10 cellular contexts compared by ENCODE assay signal in the genomic region with DNA sequence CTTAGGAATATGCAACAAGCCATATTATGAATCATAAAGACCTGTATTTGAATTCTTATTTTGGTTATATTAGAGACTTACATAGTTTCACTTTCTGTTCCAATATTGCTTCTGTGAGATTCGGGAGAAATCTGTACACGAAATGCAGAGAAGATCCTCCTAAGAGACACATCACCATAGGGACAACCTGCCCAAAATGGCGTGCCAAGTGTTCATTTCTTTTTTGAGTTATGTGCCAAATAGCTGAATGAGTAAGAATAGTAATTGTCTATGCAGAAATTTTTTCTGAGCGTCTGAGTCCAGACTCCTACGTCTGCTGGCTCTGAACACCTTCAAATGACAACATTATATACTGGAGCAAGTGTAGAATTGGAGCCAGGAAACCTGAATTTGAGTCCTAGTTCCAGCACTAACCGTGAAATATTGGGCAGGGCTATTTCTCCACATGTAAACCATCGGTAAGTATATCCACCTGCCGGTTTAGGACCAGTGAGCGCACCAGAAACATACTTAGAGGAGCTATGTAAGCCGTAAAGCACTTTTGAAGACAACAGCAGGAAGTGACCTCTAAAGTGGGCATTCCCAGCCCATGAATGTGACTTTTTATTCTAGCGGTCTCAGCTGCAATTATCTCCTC.
DNase-seq lines count a peak whose midpoint lies in the region; ATAC-seq, FAIRE-seq and TF ChIP-seq lines count a peak whose summit lies in the region.
"Had no signal": no experiment of that assay in that cellular context is flagged by ENCODE, and none has a peak within 500 bp of the region (broad histone marks: within the 10 kb centered on the region; RNA-seq: fewer than 3 reads in every experiment).

No MANE protein-coding gene starts in this region.

- DNase-seq in CD1c-positive myeloid dendritic cell (ENCODE audit: extremely low spot score) (peak; percentile 15), OCI-M1 (lab: John Stamatoyannopoulos, UW) (peak; percentile 44), epithelial cell of proximal tubule (ENCODE audit: low read depth) (no peak), HTR-8/SVneo (ENCODE audit: insufficient read length, low spot score) (no peak), glutamatergic neuron (no peak)
- DNase-seq: NCI-H1436 treated with DMSO at 0.1 percent for 48 hours had no signal

- no peaks in the 10 kb centered on the region for H3K36me3 Mint-ChIP-seq in glutamatergic neuron (ENCODE audit: unreplicated experiment)
- H3K36me3 Mint-ChIP-seq: activated naive CD4-positive, alpha-beta T cell treated with anti-CD3 and anti-CD28 coated beads, Interleukin-2, amount 50 U/mL, for 72 hours had no signal

- no peaks in the 10 kb centered on the region for H3K9me3 Mint-ChIP-seq in glutamatergic neuron (ENCODE audit: unreplicated experiment)
- H3K9me3 Mint-ChIP-seq: activated naive CD4-positive, alpha-beta T cell treated with anti-CD3 and anti-CD28 coated beads, Interleukin-2, amount 50 U/mL, for 72 hours had no signal

- peak overlapping the region; percentile 26 for H3K4me2 ChIP-seq in parathyroid adenoma (ENCODE audit: low read length)

- peaks cover 7% of the 10 kb centered on the region for H3K4me1 Mint-ChIP-seq in glutamatergic neuron (ENCODE audit: low read depth, unreplicated experiment)

- H3K27me3 ChIP-seq in parathyroid adenoma (ENCODE audit: control insufficient read depth, insufficient read depth, low read length) = no peaks in the 10 kb centered on the region

- H3K27ac Mint-ChIP-seq in glutamatergic neuron (ENCODE audit: unreplicated experiment) = no peak overlapping the region

- no peaks in the 10 kb centered on the region for H3K27me3 Mint-ChIP-seq in glutamatergic neuron (ENCODE audit: unreplicated experiment)

- H2AFZ ChIP-seq in parathyroid adenoma = peak overlapping the region; percentile 11

- H3K9ac ChIP-seq in parathyroid adenoma = no peak overlapping the region

- H3K4me1 ChIP-seq in parathyroid adenoma = no peaks in the 10 kb centered on the region

- H3K27ac ChIP-seq in parathyroid adenoma = no peak overlapping the region

- FAIRE-seq in HTR-8/SVneo (lab: Jason Lieb, UNC) = no peak

- TF ChIP-seq CTCF in epithelial cell of proximal tubule (conservative IDR thresholded peaks at IDR 0.05; ENCODE audit: low read depth, low read length) = no peak
- no peak for TF ChIP-seq CTCF in parathyroid adenoma (IDR thresholded peaks at IDR 0.05)
- no peak for TF ChIP-seq CTCF in glutamatergic neuron (IDR thresholded peaks at IDR 0.05; ENCODE audit: partially characterized antibody, unreplicated experiment)

- no peaks in the 10 kb centered on the region for H3K9me3 ChIP-seq in parathyroid adenoma (ENCODE audit: control insufficient read depth, low read length)

- no peak overlapping the region for H3K4me3 Mint-ChIP-seq in glutamatergic neuron (ENCODE audit: unreplicated experiment)

- H3K4me3 ChIP-seq in epithelial cell of proximal tubule (ENCODE audit: low read depth, low read length) (peak overlapping the region; percentile 32), parathyroid adenoma (ENCODE audit: low read depth, low read length) (peak overlapping the region; percentile 26)

- H3K79me2 ChIP-seq in parathyroid adenoma = no peaks in the 10 kb centered on the region

- ATAC-seq in HG02840 (IDR thresholded peaks at IDR 0.05; ENCODE audit: low FRiP score, unreplicated experiment) (no peak), GM18873 (IDR thresholded peaks at IDR 0.05; ENCODE audit: low FRiP score, unreplicated experiment) (no peak)

- no peaks in the 10 kb centered on the region for H3K36me3 ChIP-seq in parathyroid adenoma (ENCODE audit: control insufficient read depth, insufficient read depth, low read length)

Comparison
In these comparisons a context has a peak if more than half of its experiments do, and no peak if none do; other contexts are left out.
1. DNase-seq: peak in CD1c-positive myeloid dendritic cell (single experiment) and OCI-M1 (single experiment); none in epithelial cell of proximal tubule (single experiment), HTR-8/SVneo (single experiment) and glutamatergic neuron (single experiment).